In genomic region chr1:161020573-161021167, GRCh38 we compare ENCODE assay signal across 1 cellular context.
TF ChIP-seq lines count a peak whose summit lies in the region.

TSS of gene F11R (minus strand) at chr1:161021152. CDS start at chr1:161021073, 79 bp downstream.

TF ChIP-seq in K562, 482 proteins besides CTCF, POLR2A, EP300 and RAD21 (continued from another document and continues in another):
- TF ChIP-seq CUX1 (CRISPR knock-in tag; IDR thresholded peaks at IDR 0.05), result no peak
- peak; percentile 68; the same call in 1 of the 2 replicates for TF ChIP-seq XRCC5 (IDR thresholded peaks at IDR 0.05; ENCODE audit: low read depth, low read length)
- TF ChIP-seq ZNF444 (CRISPR knock-in tag; IDR thresholded peaks at IDR 0.05), result no peak
- peak; percentile 52 for TF ChIP-seq PRPF4 (IDR thresholded peaks at IDR 0.05; ENCODE audit: insufficient read depth, low read depth, low read length, poor library complexity, severe bottlenecking)
- TF ChIP-seq, protein P1, sequence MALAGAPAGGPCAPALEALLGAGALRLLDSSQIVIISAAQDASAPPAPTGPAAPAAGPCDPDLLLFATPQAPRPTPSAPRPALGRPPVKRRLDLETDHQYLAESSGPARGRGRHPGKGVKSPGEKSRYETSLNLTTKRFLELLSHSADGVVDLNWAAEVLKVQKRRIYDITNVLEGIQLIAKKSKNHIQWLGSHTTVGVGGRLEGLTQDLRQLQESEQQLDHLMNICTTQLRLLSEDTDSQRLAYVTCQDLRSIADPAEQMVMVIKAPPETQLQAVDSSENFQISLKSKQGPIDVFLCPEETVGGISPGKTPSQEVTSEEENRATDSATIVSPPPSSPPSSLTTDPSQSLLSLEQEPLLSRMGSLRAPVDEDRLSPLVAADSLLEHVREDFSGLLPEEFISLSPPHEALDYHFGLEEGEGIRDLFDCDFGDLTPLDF (CRISPR knock-in tag; IDR thresholded peaks at IDR 0.05), result 0 out of 2 replicates have a peak, but pooled peaks have one; percentile 42
- TF ChIP-seq KDM2B (CRISPR knock-in tag; IDR thresholded peaks at IDR 0.05), result no peak
- TF ChIP-seq FOXM1 (IDR thresholded peaks at IDR 0.05; ENCODE audit: low read depth), result no peak
- TF ChIP-seq FOXM1 (CRISPR knock-in tag; IDR thresholded peaks at IDR 0.05; ENCODE audit: low read depth), result peak; percentile 90
- TF ChIP-seq HIVEP1 (CRISPR knock-in tag; IDR thresholded peaks at IDR 0.05), result no peak
- TF ChIP-seq RBM17 (IDR thresholded peaks at IDR 0.05; ENCODE audit: borderline replicate concordance, low read depth, low read length), result no peak
- TF ChIP-seq, protein P2, sequence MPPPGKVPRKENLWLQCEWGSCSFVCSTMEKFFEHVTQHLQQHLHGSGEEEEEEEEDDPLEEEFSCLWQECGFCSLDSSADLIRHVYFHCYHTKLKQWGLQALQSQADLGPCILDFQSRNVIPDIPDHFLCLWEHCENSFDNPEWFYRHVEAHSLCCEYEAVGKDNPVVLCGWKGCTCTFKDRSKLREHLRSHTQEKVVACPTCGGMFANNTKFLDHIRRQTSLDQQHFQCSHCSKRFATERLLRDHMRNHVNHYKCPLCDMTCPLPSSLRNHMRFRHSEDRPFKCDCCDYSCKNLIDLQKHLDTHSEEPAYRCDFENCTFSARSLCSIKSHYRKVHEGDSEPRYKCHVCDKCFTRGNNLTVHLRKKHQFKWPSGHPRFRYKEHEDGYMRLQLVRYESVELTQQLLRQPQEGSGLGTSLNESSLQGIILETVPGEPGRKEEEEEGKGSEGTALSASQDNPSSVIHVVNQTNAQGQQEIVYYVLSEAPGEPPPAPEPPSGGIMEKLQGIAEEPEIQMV (tag; conservative IDR thresholded peaks at IDR 0.05; ENCODE audit: low read depth), result no peak
- TF ChIP-seq RBFOX2 (IDR thresholded peaks at IDR 0.05; ENCODE audit: low read depth, low read length), result peak; percentile 82
- TF ChIP-seq GTF3C2 (IDR thresholded peaks at IDR 0.05; ENCODE audit: borderline replicate concordance, extremely low read depth, insufficient read length), result no peak
- TF ChIP-seq ZFX (CRISPR knock-in tag; IDR thresholded peaks at IDR 0.05), result peak; percentile 55
- TF ChIP-seq ATF6 (CRISPR knock-in tag; IDR thresholded peaks at IDR 0.05), result 0 out of 2 replicates have a peak, but pooled peaks have one; percentile 52
- TF ChIP-seq COPS2 (conservative IDR thresholded peaks at IDR 0.05), result no peak
- TF ChIP-seq TAL1 (IDR thresholded peaks at IDR 0.05), result peak; percentile 65; the same call in 1 of the 2 replicates
- peak; percentile 24 for TF ChIP-seq NEUROD1 (IDR thresholded peaks at IDR 0.05; ENCODE audit: borderline replicate concordance, low read depth, low read length, partially characterized antibody)
- no peak for TF ChIP-seq KLF10 (CRISPR knock-in tag; IDR thresholded peaks at IDR 0.05)
- TF ChIP-seq, protein P3, sequence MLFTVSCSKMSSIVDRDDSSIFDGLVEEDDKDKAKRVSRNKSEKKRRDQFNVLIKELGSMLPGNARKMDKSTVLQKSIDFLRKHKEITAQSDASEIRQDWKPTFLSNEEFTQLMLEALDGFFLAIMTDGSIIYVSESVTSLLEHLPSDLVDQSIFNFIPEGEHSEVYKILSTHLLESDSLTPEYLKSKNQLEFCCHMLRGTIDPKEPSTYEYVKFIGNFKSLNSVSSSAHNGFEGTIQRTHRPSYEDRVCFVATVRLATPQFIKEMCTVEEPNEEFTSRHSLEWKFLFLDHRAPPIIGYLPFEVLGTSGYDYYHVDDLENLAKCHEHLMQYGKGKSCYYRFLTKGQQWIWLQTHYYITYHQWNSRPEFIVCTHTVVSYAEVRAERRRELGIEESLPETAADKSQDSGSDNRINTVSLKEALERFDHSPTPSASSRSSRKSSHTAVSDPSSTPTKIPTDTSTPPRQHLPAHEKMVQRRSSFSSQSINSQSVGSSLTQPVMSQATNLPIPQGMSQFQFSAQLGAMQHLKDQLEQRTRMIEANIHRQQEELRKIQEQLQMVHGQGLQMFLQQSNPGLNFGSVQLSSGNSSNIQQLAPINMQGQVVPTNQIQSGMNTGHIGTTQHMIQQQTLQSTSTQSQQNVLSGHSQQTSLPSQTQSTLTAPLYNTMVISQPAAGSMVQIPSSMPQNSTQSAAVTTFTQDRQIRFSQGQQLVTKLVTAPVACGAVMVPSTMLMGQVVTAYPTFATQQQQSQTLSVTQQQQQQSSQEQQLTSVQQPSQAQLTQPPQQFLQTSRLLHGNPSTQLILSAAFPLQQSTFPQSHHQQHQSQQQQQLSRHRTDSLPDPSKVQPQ (CRISPR knock-in tag; IDR thresholded peaks at IDR 0.05; ENCODE audit: borderline replicate concordance), result no peak
- TF ChIP-seq SMC3 (conservative IDR thresholded peaks at IDR 0.05; ENCODE audit: insufficient read depth, low read depth, low read length), result 0 out of 2 replicates have a peak, but pooled peaks have one; percentile 33
- 0 out of 2 replicates have a peak, but pooled peaks have one; percentile 8 for TF ChIP-seq ZNF143 (CRISPR knock-in tag; IDR thresholded peaks at IDR 0.05)
- TF ChIP-seq, protein P4, sequence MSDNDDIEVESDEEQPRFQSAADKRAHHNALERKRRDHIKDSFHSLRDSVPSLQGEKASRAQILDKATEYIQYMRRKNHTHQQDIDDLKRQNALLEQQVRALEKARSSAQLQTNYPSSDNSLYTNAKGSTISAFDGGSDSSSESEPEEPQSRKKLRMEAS (CRISPR knock-in tag; IDR thresholded peaks at IDR 0.05), result peak; percentile 75; the same call in 1 of the 2 replicates
- TF ChIP-seq POLR2AphosphoS2 (IDR thresholded peaks at IDR 0.05; ENCODE audit: low read length), result no peak
- TF ChIP-seq, protein P5, sequence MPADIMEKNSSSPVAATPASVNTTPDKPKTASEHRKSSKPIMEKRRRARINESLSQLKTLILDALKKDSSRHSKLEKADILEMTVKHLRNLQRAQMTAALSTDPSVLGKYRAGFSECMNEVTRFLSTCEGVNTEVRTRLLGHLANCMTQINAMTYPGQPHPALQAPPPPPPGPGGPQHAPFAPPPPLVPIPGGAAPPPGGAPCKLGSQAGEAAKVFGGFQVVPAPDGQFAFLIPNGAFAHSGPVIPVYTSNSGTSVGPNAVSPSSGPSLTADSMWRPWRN (IDR thresholded peaks at IDR 0.05; ENCODE audit: low read depth), result peak; percentile 36; the same call in 1 of the 2 replicates
- TF ChIP-seq ZNF324 (CRISPR knock-in tag; IDR thresholded peaks at IDR 0.05), result no peak
- peak; percentile 82 for TF ChIP-seq EP400 (IDR thresholded peaks at IDR 0.05)
- TF ChIP-seq GTF2F1 (IDR thresholded peaks at IDR 0.05; ENCODE audit: low read depth, low read length), result no peak
- TF ChIP-seq, protein P6, sequence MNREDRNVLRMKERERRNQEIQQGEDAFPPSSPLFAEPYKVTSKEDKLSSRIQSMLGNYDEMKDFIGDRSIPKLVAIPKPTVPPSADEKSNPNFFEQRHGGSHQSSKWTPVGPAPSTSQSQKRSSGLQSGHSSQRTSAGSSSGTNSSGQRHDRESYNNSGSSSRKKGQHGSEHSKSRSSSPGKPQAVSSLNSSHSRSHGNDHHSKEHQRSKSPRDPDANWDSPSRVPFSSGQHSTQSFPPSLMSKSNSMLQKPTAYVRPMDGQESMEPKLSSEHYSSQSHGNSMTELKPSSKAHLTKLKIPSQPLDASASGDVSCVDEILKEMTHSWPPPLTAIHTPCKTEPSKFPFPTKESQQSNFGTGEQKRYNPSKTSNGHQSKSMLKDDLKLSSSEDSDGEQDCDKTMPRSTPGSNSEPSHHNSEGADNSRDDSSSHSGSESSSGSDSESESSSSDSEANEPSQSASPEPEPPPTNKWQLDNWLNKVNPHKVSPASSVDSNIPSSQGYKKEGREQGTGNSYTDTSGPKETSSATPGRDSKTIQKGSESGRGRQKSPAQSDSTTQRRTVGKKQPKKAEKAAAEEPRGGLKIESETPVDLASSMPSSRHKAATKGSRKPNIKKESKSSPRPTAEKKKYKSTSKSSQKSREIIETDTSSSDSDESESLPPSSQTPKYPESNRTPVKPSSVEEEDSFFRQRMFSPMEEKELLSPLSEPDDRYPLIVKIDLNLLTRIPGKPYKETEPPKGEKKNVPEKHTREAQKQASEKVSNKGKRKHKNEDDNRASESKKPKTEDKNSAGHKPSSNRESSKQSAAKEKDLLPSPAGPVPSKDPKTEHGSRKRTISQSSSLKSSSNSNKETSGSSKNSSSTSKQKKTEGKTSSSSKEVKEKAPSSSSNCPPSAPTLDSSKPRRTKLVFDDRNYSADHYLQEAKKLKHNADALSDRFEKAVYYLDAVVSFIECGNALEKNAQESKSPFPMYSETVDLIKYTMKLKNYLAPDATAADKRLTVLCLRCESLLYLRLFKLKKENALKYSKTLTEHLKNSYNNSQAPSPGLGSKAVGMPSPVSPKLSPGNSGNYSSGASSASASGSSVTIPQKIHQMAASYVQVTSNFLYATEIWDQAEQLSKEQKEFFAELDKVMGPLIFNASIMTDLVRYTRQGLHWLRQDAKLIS (CRISPR knock-in tag; IDR thresholded peaks at IDR 0.05), result peak; percentile 82; the same call in 1 of the 2 replicates
